1 cellular context compared by ENCODE assay signal in the genomic region with DNA sequence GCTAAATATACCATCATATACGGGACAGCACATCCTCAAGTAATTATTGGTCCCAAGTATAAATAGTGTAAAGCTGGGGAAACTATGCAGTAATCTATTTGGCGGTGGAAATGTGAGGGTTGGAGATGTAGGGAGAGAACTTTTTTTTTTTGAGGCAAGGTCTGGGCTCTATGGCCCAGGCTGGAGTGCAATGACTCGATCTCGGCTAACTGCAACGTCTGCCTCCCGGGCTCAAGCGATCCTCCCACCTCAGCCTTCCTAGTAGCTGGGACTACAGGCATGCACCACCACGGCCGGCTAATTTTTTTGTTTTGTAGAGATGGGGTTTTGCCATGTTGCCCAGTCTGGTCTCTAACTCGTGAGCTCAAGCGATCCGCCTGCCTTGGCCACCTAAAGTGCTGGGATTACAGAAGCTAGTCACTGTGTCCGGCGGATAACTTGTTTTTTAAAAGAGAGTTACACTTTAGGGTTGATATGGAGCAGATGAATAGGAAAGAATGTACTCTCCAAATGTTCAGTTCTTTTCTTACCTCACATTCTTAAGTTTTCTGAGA.
TF ChIP-seq lines count a peak whose summit lies in the region.

No MANE protein-coding gene starts in this region.

TF ChIP-seq in HepG2, 621 proteins besides CTCF, POLR2A, EP300 and RAD21:
- TF ChIP-seq HDAC2 (CRISPR knock-in tag; IDR thresholded peaks at IDR 0.05) = no peak
- TF ChIP-seq ZBTB38 (CRISPR knock-in tag; IDR thresholded peaks at IDR 0.05) = peak; percentile 62; the same call in 1 of the 2 replicates
- no peak for TF ChIP-seq ZBTB7B (CRISPR knock-in tag; IDR thresholded peaks at IDR 0.05)
- no peak for TF ChIP-seq PHB2 (IDR thresholded peaks at IDR 0.05; ENCODE audit: partially characterized antibody)
- TF ChIP-seq, protein P1, sequence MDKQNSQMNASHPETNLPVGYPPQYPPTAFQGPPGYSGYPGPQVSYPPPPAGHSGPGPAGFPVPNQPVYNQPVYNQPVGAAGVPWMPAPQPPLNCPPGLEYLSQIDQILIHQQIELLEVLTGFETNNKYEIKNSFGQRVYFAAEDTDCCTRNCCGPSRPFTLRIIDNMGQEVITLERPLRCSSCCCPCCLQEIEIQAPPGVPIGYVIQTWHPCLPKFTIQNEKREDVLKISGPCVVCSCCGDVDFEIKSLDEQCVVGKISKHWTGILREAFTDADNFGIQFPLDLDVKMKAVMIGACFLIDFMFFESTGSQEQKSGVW (CRISPR knock-in tag; IDR thresholded peaks at IDR 0.05; ENCODE audit: borderline replicate concordance) = no peak
- TF ChIP-seq, protein P2, sequence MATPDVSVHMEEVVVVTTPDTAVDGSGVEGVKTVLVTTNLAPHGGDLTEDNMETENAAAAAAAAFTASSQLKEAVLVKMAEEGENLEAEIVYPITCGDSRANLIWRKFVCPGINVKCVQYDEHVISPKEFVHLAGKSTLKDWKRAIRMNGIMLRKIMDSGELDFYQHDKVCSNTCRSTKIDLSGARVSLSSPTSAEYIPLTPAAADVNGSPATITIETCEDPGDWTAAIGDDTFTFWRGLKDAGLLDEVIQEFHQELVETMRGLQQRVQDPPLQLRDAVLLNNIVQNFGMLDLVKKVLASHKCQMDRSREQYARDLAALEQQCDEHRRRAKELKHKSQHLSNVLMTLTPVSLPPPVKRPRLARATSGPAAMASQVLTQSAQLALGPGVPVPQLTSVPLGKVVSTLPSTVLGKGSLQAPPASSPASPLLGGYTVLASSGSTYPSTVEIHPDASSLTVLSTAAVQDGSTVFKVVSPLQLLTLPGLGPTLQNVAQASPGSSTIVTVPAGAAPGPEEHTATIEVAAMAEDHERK (CRISPR knock-in tag; IDR thresholded peaks at IDR 0.05; ENCODE audit: low read depth) = no peak
